Comparison of ENCODE assay signal across 39 cellular contexts in genomic region chr22:20193761-20194494, GRCh38. TPM values are rescaled to one million over a fixed set of nuclear protein-coding genes. Genes with fewer than 3 reads are reported as not detected.
"Had no signal": no experiment of that assay in that cellular context is flagged by ENCODE, and none has a peak within 500 bp of the region (broad histone marks: within the 10 kb centered on the region; RNA-seq: fewer than 3 reads in every experiment).

No MANE protein-coding gene starts in this region.

- H3K36me3 Mint-ChIP-seq: activated CD4-positive, alpha-beta memory T cell treated with anti-CD3 and anti-CD28 coated beads for 36 hours; activated naive CD4-positive, alpha-beta T cell treated with anti-CD3 and anti-CD28 coated beads, Interleukin-2, amount 50 U/mL, for 72 hours; activated naive CD8-positive, alpha-beta T cell treated with anti-CD3 and anti-CD28 coated beads for 36 hours; brain had no signal

- H3K27ac Mint-ChIP-seq: activated B cell treated with CpG ODN at 0.5 μM for 24 hours; activated CD4-positive, alpha-beta memory T cell treated with anti-CD3 and anti-CD28 coated beads for 36 hours; activated CD4-positive, alpha-beta T cell treated with anti-CD3 and anti-CD28 coated beads, Interleukin-2, amount 10 ng/mL, durations not matched to agents 24 days and 14 days; activated CD8-positive, alpha-beta T cell treated with anti-CD3 and anti-CD28 coated beads for 36 hours; activated naive CD4-positive, alpha-beta T cell treated with anti-CD3 and anti-CD28 coated beads for 36 hours; activated naive CD4-positive, alpha-beta T cell treated with anti-CD3 and anti-CD28 coated beads, Interleukin-2, amount 50 U/mL, for 72 hours; activated naive CD8-positive, alpha-beta T cell treated with anti-CD3 and anti-CD28 coated beads for 36 hours; activated T-cell treated with anti-CD3 and anti-CD28 coated beads, Interleukin-2, amount 50 U/mL, for 72 hours; activated T-helper 1 cell treated with anti-CD3 and anti-CD28 coated beads, Interleukin-12 subunit alpha, Interleukin-12 subunit beta, Interleukin-2, Interleukin-4 antibody, amounts not matched to agents 30 ng/mL and 10 ng/mL and 1 ng/mL, durations not matched to agents 14 hours and 24 hours and 36 hours; activated T-helper 17 cell treated with anti-CD3 and anti-CD28 coated beads, Interleukin-2, amount 50 U/mL, for 72 hours; brain; T-helper 1 cell treated with Interleukin-12 subunit alpha and Interleukin-12 subunit beta and Interleukin-4 antibody, amounts not matched to agents 30 μg/mL and 1 μg/mL, for 36 hours; T-helper 2 cell treated with Interferon-gamma antibody and Interleukin-4, amounts not matched to agents 5 μg/mL and 100 μg/mL, for 36 hours had no signal

- H3K36me3 ChIP-seq: adrenal gland, cardiac muscle cell had no signal

- H3K4me3 Mint-ChIP-seq: activated B cell treated with CpG ODN at 0.5 μM for 24 hours; activated CD4-positive, alpha-beta memory T cell treated with anti-CD3 and anti-CD28 coated beads for 36 hours; activated CD4-positive, alpha-beta T cell treated with anti-CD3 and anti-CD28 coated beads, Interleukin-2, amount 10 ng/mL, durations not matched to agents 24 days and 14 days; activated CD8-positive, alpha-beta T cell treated with anti-CD3 and anti-CD28 coated beads for 36 hours; activated naive CD4-positive, alpha-beta T cell treated with anti-CD3 and anti-CD28 coated beads for 36 hours; activated naive CD8-positive, alpha-beta T cell treated with anti-CD3 and anti-CD28 coated beads for 36 hours; activated T-cell treated with anti-CD3 and anti-CD28 coated beads, Interleukin-2, amount 50 U/mL, for 4 hours; activated T-cell treated with anti-CD3 and anti-CD28 coated beads, Interleukin-2, amount 50 U/mL, for 72 hours; activated T-helper 1 cell treated with anti-CD3 and anti-CD28 coated beads, Interleukin-12 subunit alpha, Interleukin-12 subunit beta, Interleukin-2, Interleukin-4 antibody, amounts not matched to agents 30 ng/mL and 10 ng/mL and 1 ng/mL, durations not matched to agents 14 hours and 24 hours and 36 hours; activated T-helper 17 cell treated with anti-CD3 and anti-CD28 coated beads, Interleukin-2, amount 50 U/mL, for 72 hours; brain; central memory CD8-positive, alpha-beta T cell; T-helper 1 cell treated with Interleukin-12 subunit alpha and Interleukin-12 subunit beta and Interleukin-4 antibody, amounts not matched to agents 30 μg/mL and 1 μg/mL, for 36 hours; T-helper 2 cell treated with Interferon-gamma antibody and Interleukin-4, amounts not matched to agents 5 μg/mL and 100 μg/mL, for 36 hours had no signal

- ATAC-seq: activated CD8-positive, alpha-beta T cell treated with anti-CD3 and anti-CD28 coated beads for 36 hours; activated naive CD4-positive, alpha-beta T cell treated with anti-CD3 and anti-CD28 coated beads, Interleukin-2, amount 50 U/mL, for 72 hours; activated T-cell treated with anti-CD3 and anti-CD28 coated beads, Interleukin-2, amount 50 U/mL, for 4 hours; activated T-cell treated with anti-CD3 and anti-CD28 coated beads, Interleukin-2, amount 50 U/mL, for 72 hours; activated T-helper 17 cell treated with anti-CD3 and anti-CD28 coated beads, Interleukin-2, amount 50 U/mL, for 72 hours had no signal

- H3K4me3 ChIP-seq: adrenal gland, cardiac muscle cell had no signal

- DNase-seq: activated B cell treated with CpG ODN at 0.5 μM for 24 hours; activated CD4-positive, alpha-beta memory T cell treated with anti-CD3 and anti-CD28 coated beads for 36 hours; activated CD4-positive, alpha-beta T cell treated with anti-CD3 and anti-CD28 coated beads for 4 hours; activated CD4-positive, alpha-beta T cell treated with anti-CD3 and anti-CD28 coated beads, Interleukin-2, amount 10 ng/mL, durations not matched to agents 24 days and 14 days; activated CD4-positive, alpha-beta T cell treated with anti-CD3 and anti-CD28 coated beads, Interleukin-2, amount 50 U/mL, for 1 hour; activated CD4-positive, alpha-beta T cell treated with anti-CD3 and anti-CD28 coated beads, Interleukin-2, amount 50 U/mL, for 4 hours; activated CD4-positive, CD25-positive, alpha-beta regulatory T cell treated with anti-CD3 and anti-CD28 coated beads, Interleukin-2, amount 50 U/mL, for 72 hours; activated CD8-positive, alpha-beta memory T cell treated with anti-CD3 and anti-CD28 coated beads, Interleukin-2, amount 50 U/mL, for 4 hours; activated CD8-positive, alpha-beta T cell treated with anti-CD3 and anti-CD28 coated beads for 36 hours; activated effector memory CD4-positive, alpha-beta T cell treated with anti-CD3 and anti-CD28 coated beads, Interleukin-2, amount 50 U/mL, for 16 hours; activated gamma-delta T cell treated with Interleukin-2 at 50 U/mL for 16 hours; activated naive CD4-positive, alpha-beta T cell; activated naive CD4-positive, alpha-beta T cell treated with anti-CD3 and anti-CD28 coated beads for 36 hours; activated naive CD4-positive, alpha-beta T cell treated with anti-CD3 and anti-CD28 coated beads, Interleukin-2, amount 50 U/mL, for 16 hours; activated naive CD8-positive, alpha-beta T cell treated with anti-CD3 and anti-CD28 coated beads for 36 hours; activated T-cell treated with anti-CD3 and anti-CD28 coated beads for 4 hours; activated T-cell treated with anti-CD3 and anti-CD28 coated beads, Interleukin-2, amount 50 U/mL, for 1 hour; activated T-cell treated with anti-CD3 and anti-CD28 coated beads, Interleukin-2, amount 50 U/mL, for 4 hours; activated T-cell treated with anti-CD3 and anti-CD28 coated beads, Interleukin-2, amount 50 U/mL, for 72 hours; adrenal gland; amniotic stem cell; aorta; caudate nucleus; cerebellar nuclear complex; T-helper 1 cell; T-helper 2 cell; T-helper 9 cell had no signal

- H3K4me1 ChIP-seq: adrenal gland had no signal

- FAIRE-seq: bronchial epithelial cell, TTC549 had no signal

- H3K4me1 Mint-ChIP-seq: activated B cell treated with CpG ODN at 0.5 μM for 24 hours; activated CD4-positive, alpha-beta T cell treated with anti-CD3 and anti-CD28 coated beads, Interleukin-2, amount 10 ng/mL, durations not matched to agents 24 days and 14 days; activated naive CD8-positive, alpha-beta T cell treated with anti-CD3 and anti-CD28 coated beads for 36 hours had no signal

- H3K27me3 ChIP-seq: adrenal gland, cardiac muscle cell had no signal

- H3K27ac ChIP-seq: adrenal gland, cardiac muscle cell, VCaP had no signal

- H3K9me3 ChIP-seq: adrenal gland had no signal

- H3K9me3 Mint-ChIP-seq: activated B cell treated with CpG ODN at 0.5 μM for 24 hours; activated CD4-positive, alpha-beta memory T cell treated with anti-CD3 and anti-CD28 coated beads for 36 hours; activated CD4-positive, alpha-beta T cell treated with anti-CD3 and anti-CD28 coated beads, Interleukin-2, amount 10 ng/mL, durations not matched to agents 24 days and 14 days; activated CD8-positive, alpha-beta T cell treated with anti-CD3 and anti-CD28 coated beads for 36 hours; activated naive CD4-positive, alpha-beta T cell treated with anti-CD3 and anti-CD28 coated beads for 36 hours; activated naive CD4-positive, alpha-beta T cell treated with anti-CD3 and anti-CD28 coated beads, Interleukin-2, amount 50 U/mL, for 72 hours; activated naive CD8-positive, alpha-beta T cell treated with anti-CD3 and anti-CD28 coated beads for 36 hours; activated T-cell treated with anti-CD3 and anti-CD28 coated beads, Interleukin-2, amount 50 U/mL, for 4 hours; activated T-cell treated with anti-CD3 and anti-CD28 coated beads, Interleukin-2, amount 50 U/mL, for 72 hours; activated T-helper 1 cell treated with anti-CD3 and anti-CD28 coated beads, Interleukin-12 subunit alpha, Interleukin-12 subunit beta, Interleukin-2, Interleukin-4 antibody, amounts not matched to agents 30 ng/mL and 10 ng/mL and 1 ng/mL, durations not matched to agents 14 hours and 24 hours and 36 hours; activated T-helper 17 cell treated with anti-CD3 and anti-CD28 coated beads, Interleukin-2, amount 50 U/mL, for 72 hours; central memory CD8-positive, alpha-beta T cell; T-helper 1 cell treated with Interleukin-12 subunit alpha and Interleukin-12 subunit beta and Interleukin-4 antibody, amounts not matched to agents 30 μg/mL and 1 μg/mL, for 36 hours; T-helper 2 cell treated with Interferon-gamma antibody and Interleukin-4, amounts not matched to agents 5 μg/mL and 100 μg/mL, for 36 hours had no signal

- H3K27me3 Mint-ChIP-seq: activated CD4-positive, alpha-beta memory T cell treated with anti-CD3 and anti-CD28 coated beads for 36 hours; activated CD4-positive, alpha-beta T cell treated with anti-CD3 and anti-CD28 coated beads, Interleukin-2, amount 10 ng/mL, durations not matched to agents 24 days and 14 days; activated CD8-positive, alpha-beta T cell treated with anti-CD3 and anti-CD28 coated beads for 36 hours; activated naive CD8-positive, alpha-beta T cell treated with anti-CD3 and anti-CD28 coated beads for 36 hours; central memory CD8-positive, alpha-beta T cell had no signal

RNA-seq across cellular contexts. Expression of gene CCDC188, which starts 43.1 kb away (rescaled TPM):
- total RNA-seq: activated B cell treated with CpG ODN at 0.5 μM for 24 hours; activated CD4-positive, alpha-beta T cell treated with anti-CD3 and anti-CD28 coated beads, Interleukin-2, amount 10 ng/mL, durations not matched to agents 24 days and 14 days; activated CD8-positive, alpha-beta memory T cell treated with anti-CD3 and anti-CD28 coated beads for 36 hours; activated CD8-positive, alpha-beta T cell treated with anti-CD3 and anti-CD28 coated beads for 36 hours; activated naive CD4-positive, alpha-beta T cell treated with anti-CD3 and anti-CD28 coated beads for 36 hours; activated naive CD4-positive, alpha-beta T cell treated with anti-CD3 and anti-CD28 coated beads, Interleukin-2, amount 50 U/mL, for 72 hours; activated naive CD8-positive, alpha-beta T cell treated with anti-CD3 and anti-CD28 coated beads for 36 hours; activated T-cell treated with anti-CD3 and anti-CD28 coated beads, Interleukin-2, amount 50 U/mL, for 4 hours; activated T-cell treated with anti-CD3 and anti-CD28 coated beads, Interleukin-2, amount 50 U/mL, for 72 hours; bronchial epithelial cell; cardiac muscle cell had no signal
- polyA plus RNA-seq: aorta, cardiac muscle cell had no signal
